In the genomic region with DNA sequence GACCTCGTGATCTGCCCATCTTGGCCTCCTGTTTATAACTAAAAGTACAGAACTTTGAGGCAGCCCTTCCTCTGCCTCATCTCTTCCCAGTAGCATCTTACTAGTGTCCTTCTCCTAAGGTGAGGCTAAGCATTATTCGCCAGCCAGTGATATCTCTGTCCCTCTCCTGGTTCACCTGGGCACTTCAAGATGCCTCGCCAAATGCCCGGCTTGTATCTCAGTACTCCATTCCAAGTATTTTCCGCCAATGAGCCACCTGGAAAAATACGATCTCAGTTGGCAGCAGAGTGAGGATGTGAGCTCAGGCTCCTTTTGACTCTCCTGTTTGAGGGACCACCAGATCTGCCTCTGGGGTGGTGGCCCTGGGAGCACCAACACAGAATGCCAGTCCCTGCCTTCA, we compare ENCODE assay signal across 25 cellular contexts.
"Had no signal": no experiment of that assay in that cellular context is flagged by ENCODE, and none has a peak within 500 bp of the region (broad histone marks: within the 10 kb centered on the region; RNA-seq: fewer than 3 reads in every experiment).

No MANE protein-coding gene starts in this region.

- H3K9me3 Mint-ChIP-seq: dendritic cell treated with granulocyte-macrophage colony-stimulating factor and Interleukin-4, amounts not matched to agents 40 ng/mL and 50 ng/mL, for 4 days; effector memory CD8-positive, alpha-beta T cell; mesothelial cell of epicardium; naive B cell had no signal

- H3K36me3 ChIP-seq: colonic mucosa, esophagus squamous epithelium, gastrocnemius medialis, heart right ventricle, left lung, lower lobe of right lung had no signal

- H3K27ac Mint-ChIP-seq: dendritic cell treated with granulocyte-macrophage colony-stimulating factor and Interleukin-4, amounts not matched to agents 40 ng/mL and 50 ng/mL, for 4 days; effector memory CD8-positive, alpha-beta T cell; endodermal cell; mesothelial cell of epicardium had no signal

- H3K27me3 Mint-ChIP-seq: dendritic cell treated with granulocyte-macrophage colony-stimulating factor and Interleukin-4, amounts not matched to agents 40 ng/mL and 50 ng/mL, for 4 days had no signal

- H3K27me3 ChIP-seq: colonic mucosa, gastrocnemius medialis had no signal

- H3K27ac ChIP-seq: colonic mucosa, epithelial cell of prostate, esophagus squamous epithelium, gastrocnemius medialis, heart right ventricle, left lung, lower lobe of right lung had no signal

- H3K4me1 ChIP-seq: colonic mucosa, gastrocnemius medialis, left lung, lower lobe of right lung had no signal

- H3K9me3 ChIP-seq: colonic mucosa, esophagus squamous epithelium, gastrocnemius medialis, heart right ventricle, left lung, lower lobe of right lung, mucosa of descending colon had no signal

- H3K4me3 ChIP-seq: colonic mucosa, esophagus squamous epithelium, gastrocnemius medialis, heart right ventricle, left lung, lower lobe of right lung, mucosa of descending colon had no signal

- ATAC-seq: effector memory CD8-positive, alpha-beta T cell; esophagus mucosa; gastrocnemius medialis; heart right ventricle; left cardiac atrium; left lung; left ventricle myocardium superior; lower lobe of right lung; mucosa of descending colon had no signal

- H3K36me3 Mint-ChIP-seq: mesothelial cell of epicardium, naive B cell had no signal

- H3K4me3 Mint-ChIP-seq: dendritic cell treated with granulocyte-macrophage colony-stimulating factor and Interleukin-4, amounts not matched to agents 40 ng/mL and 50 ng/mL, for 4 days; effector memory CD8-positive, alpha-beta T cell; endodermal cell; mesothelial cell of epicardium; naive B cell had no signal

- DNase-seq: colonic mucosa; cortex of kidney; effector CD8-positive, alpha-beta T cell; effector memory CD8-positive, alpha-beta T cell; endodermal cell; erythroblast; esophagus squamous epithelium; foreskin fibroblast; foreskin melanocyte; gastrocnemius medialis; glutamatergic neuron; head of caudate nucleus; heart right ventricle; hippocampal formation; left cardiac atrium; left lung; left ventricle myocardium superior; lower lobe of right lung; mesenchymal stem cell; mucosa of descending colon; naive B cell had no signal

- H3K4me1 Mint-ChIP-seq: endodermal cell, mesothelial cell of epicardium, naive B cell had no signal
